ENCODE assay signal across 15 cellular contexts in genomic region chr9:125929846-125930245, GRCh38.
DNase-seq lines count a peak whose midpoint lies in the region; ATAC-seq, FAIRE-seq and TF ChIP-seq lines count a peak whose summit lies in the region.
"Had no signal": no experiment of that assay in that cellular context is flagged by ENCODE, and none has a peak within 500 bp of the region (broad histone marks: within the 10 kb centered on the region; RNA-seq: fewer than 3 reads in every experiment).

No MANE protein-coding gene starts in this region.

- TF ChIP-seq CTCF in PC-3 (conservative IDR thresholded peaks at IDR 0.05; ENCODE audit: low read depth, low read length) = no peak
- no peak for TF ChIP-seq CTCF in bronchial epithelial cell (IDR thresholded peaks at IDR 0.05; ENCODE audit: insufficient read depth, low read length, severe bottlenecking)

- BruUV-seq in PC-3 (replicated peaks; lab: Mats Ljungman, UMichigan) = no TSS peak

- H3K4me2 ChIP-seq in GM23248 (ENCODE audit: unreplicated experiment) (no peak overlapping the region), PC-3 (ENCODE audit: low read length) (no peak overlapping the region)
- H3K4me2 ChIP-seq: KMS-11 had no signal

- FAIRE-seq in bronchial epithelial cell (lab: Jason Lieb, UNC) = no peak

- intact Hi-C loops in PC-3 (cut with micrococcal nuclease) = no loop called here

- in situ Hi-C loops in GM23248 (cut with MboI) = no loop called here

- H3K4me1 ChIP-seq in GM23248 (ENCODE audit: insufficient read depth) (peaks cover 30% of the 10 kb centered on the region), PC-3 (ENCODE audit: insufficient read depth, low read length) (peaks cover 17% of the 10 kb centered on the region)

- H3F3A ChIP-seq in GM23248 (ENCODE audit: insufficient read depth) = peaks cover 26% of the 10 kb centered on the region
- no peaks in the 10 kb centered on the region for H3F3A ChIP-seq in PC-3 (ENCODE audit: low read length, unreplicated experiment)

- H3K9me3 ChIP-seq in GM23248 (ENCODE audit: low read depth) = no peaks in the 10 kb centered on the region
- no peaks in the 10 kb centered on the region for H3K9me3 ChIP-seq in PC-3 (ENCODE audit: low read length)
- H3K9me3 ChIP-seq: SJCRH30 had no signal

- POLR2A ChIA-PET in PC-3 (lab: Charles Lee; ENCODE audit: unreplicated experiment) = no interaction called here

- no peaks in the 10 kb centered on the region for H3K9me2 ChIP-seq in GM23248 (ENCODE audit: insufficient read depth)
- no peaks in the 10 kb centered on the region for H3K9me2 ChIP-seq in PC-3 (replicated peaks; ENCODE audit: low read length)

- H2AFZ ChIP-seq in GM23248 (no peak overlapping the region), PC-3 (ENCODE audit: low read length) (no peak overlapping the region)

- H3K36me3 ChIP-seq in GM23248 (ENCODE audit: low read depth) (no peaks in the 10 kb centered on the region), PC-3 (ENCODE audit: low read depth, low read length) (no peaks in the 10 kb centered on the region), bronchial epithelial cell (ENCODE audit: control insufficient read depth, insufficient read depth, low read length) (no peaks in the 10 kb centered on the region)

- no peaks in the 10 kb centered on the region for H4K20me1 ChIP-seq in GM23248 (ENCODE audit: insufficient read depth)
- no peaks in the 10 kb centered on the region for H4K20me1 ChIP-seq in PC-3 (ENCODE audit: low read length)

- DNase-seq in GM23248 (peak; percentile 18), PC-3 (peak; percentile 9), bronchial epithelial cell (ENCODE audit: low read depth) (peak; percentile 72), renal cortical epithelial cell (ENCODE audit: low read depth) (peak; percentile 48), NOMO-1 treated with DMSO at 0.1 percent for 48 hours (lab: John Stamatoyannopoulos, UW; ENCODE audit: unreplicated experiment) (no peak), NCI-H345 (lab: John Stamatoyannopoulos, UW) (no peak), HUDEP-2 (lab: John Stamatoyannopoulos, UW; ENCODE audit: unreplicated experiment in 76 of 76) (no peak)
- DNase-seq: CD8-positive, alpha-beta T cell; EL; HCEC 1CT; NCI-H1105 treated with DMSO at 0.1 percent for 48 hours; NCI-H187 treated with DMSO at 0.1 percent for 48 hours; NCI-H82; SJCRH30 had no signal

- 94 to 98% methylated on average over 2 of the region's 2 CpGs for WGBS in GM23248 (ENCODE audit: low coverage in 1 of 2, low lambda C conversion rate in 2 of 2, missing lambda C conversion rate in 2 of 2), 2 experiments

- no peak overlapping the region for H3K27ac ChIP-seq in GM23248
- no peak overlapping the region for H3K27ac ChIP-seq in PC-3 (ENCODE audit: low read length)
- H3K27ac ChIP-seq: KMS-11, SJCRH30 had no signal

- no peak overlapping the region for H3K4me3 ChIP-seq in GM23248
- H3K4me3 ChIP-seq in PC-3 (ENCODE audit: low read length) = no peak overlapping the region
- no peak overlapping the region for H3K4me3 ChIP-seq in bronchial epithelial cell (ENCODE audit: low read depth, low read length)
- H3K4me3 ChIP-seq: SJCRH30 had no signal

- H3K9ac ChIP-seq in GM23248 (no peak overlapping the region), PC-3 (ENCODE audit: low read length) (no peak overlapping the region)
- H3K9ac ChIP-seq: KMS-11 had no signal

- peaks cover 25% of the 10 kb centered on the region for H3K79me2 ChIP-seq in GM23248 (ENCODE audit: insufficient read depth)
- no peaks in the 10 kb centered on the region for H3K79me2 ChIP-seq in PC-3 (ENCODE audit: low read length)

- 0 out of 2 replicates have a peak, but pooled peaks have one; percentile 20 for ATAC-seq in PC-3
- ATAC-seq: CD8-positive, alpha-beta T cell had no signal

- CTCF ChIA-PET in PC-3 (lab: Charles Lee) = no interaction called here

- H3K27me3 ChIP-seq in GM23248 (replicated peaks; ENCODE audit: insufficient read depth) (no peaks in the 10 kb centered on the region), PC-3 (ENCODE audit: low read length) (no peaks in the 10 kb centered on the region), bronchial epithelial cell (ENCODE audit: control insufficient read depth, insufficient read depth, low read length) (no peaks in the 10 kb centered on the region)
- H3K27me3 ChIP-seq: SJCRH30 had no signal

Comparison
In these comparisons a context has a peak if more than half of its experiments do, and no peak if none do; other contexts are left out.
1. DNase-seq: peak in GM23248 (single experiment), PC-3 (single experiment), bronchial epithelial cell (single experiment) and renal cortical epithelial cell (single experiment); none in NOMO-1 treated with DMSO at 0.1 percent for 48 hours (single experiment), NCI-H345 (single experiment) and HUDEP-2 (0 of 76).